ENCODE assay signal across 19 cellular contexts in genomic region chr9:127032256-127032655, GRCh38.
DNase-seq lines count a peak whose midpoint lies in the region; ATAC-seq and TF ChIP-seq lines count a peak whose summit lies in the region.
"Had no signal": no experiment of that assay in that cellular context is flagged by ENCODE, and none has a peak within 500 bp of the region (broad histone marks: within the 10 kb centered on the region; RNA-seq: fewer than 3 reads in every experiment).

No MANE protein-coding gene starts in this region.

- H3K4me2 ChIP-seq in Karpas-422 (ENCODE audit: low read depth, low read length, poor library complexity, severe bottlenecking), result peak overlapping the region; percentile 25
- H3K4me2 ChIP-seq: A549 had no signal

- H3K9me3 ChIP-seq in Karpas-422 (ENCODE audit: low read length), result no peaks in the 10 kb centered on the region
- H3K9me3 ChIP-seq: A549, HAP-1 had no signal

- H4K20me1 ChIP-seq in Karpas-422 (ENCODE audit: insufficient read depth, low read depth, low read length), result peaks cover 23% of the 10 kb centered on the region; the same call in 1 of the 2 replicates

- H3K9me3 Mint-ChIP-seq in neural crest cell, result no peaks in the 10 kb centered on the region
- H3K9me3 Mint-ChIP-seq: HFFc6 had no signal

- no peak for DNase-seq in Karpas-422
- DNase-seq in neural crest cell (ENCODE audit: low read depth, low spot score), result no peak
- DNase-seq in ureter (ENCODE audit: low spot score), result peak; percentile 7
- DNase-seq in brain microvascular endothelial cell, result no peak
- DNase-seq in NCI-H1105 treated with DMSO at 0.1 percent for 48 hours (lab: John Stamatoyannopoulos, UW), result no peak
- DNase-seq: 8988T; ACHN; C1 segment of cervical spinal cord; Calu3; CD4-positive, alpha-beta memory T cell; COR-L47; DMS53; DMS79 treated with DMSO at 0.1 percent for 48 hours; GF-D8; GOT3; HFFc6 had no signal

- no peak overlapping the region for H2AFZ ChIP-seq in Karpas-422 (ENCODE audit: low read length)

- no peaks in the 10 kb centered on the region for H3K36me3 Mint-ChIP-seq in neural crest cell (ENCODE audit: low read depth)

- H3K27me3 Mint-ChIP-seq in neural crest cell (ENCODE audit: low read depth), result no peaks in the 10 kb centered on the region
- H3K27me3 Mint-ChIP-seq: CD4-positive, alpha-beta memory T cell had no signal

- H3K4me3 ChIP-seq in Karpas-422 (ENCODE audit: low read length), result no peak overlapping the region
- no peak overlapping the region for H3K4me3 ChIP-seq in brain microvascular endothelial cell (ENCODE audit: low read depth, low read length)
- H3K4me3 ChIP-seq: A549, HAP-1 had no signal

- ATAC-seq in GM18498 (IDR thresholded peaks at IDR 0.05; ENCODE audit: unreplicated experiment), result no peak
- ATAC-seq: A549 had no signal

- H3K27me3 ChIP-seq in Karpas-422 (ENCODE audit: low read length), result no peaks in the 10 kb centered on the region
- no peaks in the 10 kb centered on the region for H3K27me3 ChIP-seq in brain microvascular endothelial cell (replicated peaks)

- no peak overlapping the region for H3K4me3 Mint-ChIP-seq in neural crest cell
- H3K4me3 Mint-ChIP-seq: CD4-positive, alpha-beta memory T cell; HFFc6 had no signal

- no peak overlapping the region for H3K9ac ChIP-seq in Karpas-422 (ENCODE audit: low read length)

- TF ChIP-seq CTCF in neural crest cell (conservative IDR thresholded peaks at IDR 0.05) (no peak), brain microvascular endothelial cell (IDR thresholded peaks at IDR 0.05; ENCODE audit: low read depth, low read length, missing control alignments) (no peak)

- H3K36me3 ChIP-seq in Karpas-422 (ENCODE audit: insufficient read depth, low read length) (no peaks in the 10 kb centered on the region), brain microvascular endothelial cell (replicated peaks) (no peaks in the 10 kb centered on the region)
- H3K36me3 ChIP-seq: HAP-1 had no signal

- no peak overlapping the region for H3K27ac ChIP-seq in Karpas-422 (ENCODE audit: low read length)
- H3K27ac ChIP-seq in brain microvascular endothelial cell, result no peak overlapping the region
- H3K27ac ChIP-seq: A549 had no signal

- peaks cover 16% of the 10 kb centered on the region for H3K4me1 ChIP-seq in Karpas-422 (ENCODE audit: low read length)
- H3K4me1 ChIP-seq: A549, HAP-1 had no signal

- H3K27ac Mint-ChIP-seq in neural crest cell (ENCODE audit: unreplicated experiment), result peak overlapping the region; percentile 57
- H3K27ac Mint-ChIP-seq: HFFc6 had no signal

- H3K4me1 Mint-ChIP-seq in neural crest cell, result no peaks in the 10 kb centered on the region
- H3K4me1 Mint-ChIP-seq: CD4-positive, alpha-beta memory T cell had no signal

- in situ Hi-C loops in brain microvascular endothelial cell (cut with HindIII; ENCODE audit: low pct_ligation_motif_present, low sequenced_read_pairs), result no loop called here

- H3K79me2 ChIP-seq in Karpas-422 (ENCODE audit: low read length), result no peaks in the 10 kb centered on the region

- no peaks in the 10 kb centered on the region for H3K9me2 ChIP-seq in Karpas-422 (replicated peaks; ENCODE audit: insufficient read depth, low read length)
